ENCODE assay signal across 1 cellular context in the genomic region with DNA sequence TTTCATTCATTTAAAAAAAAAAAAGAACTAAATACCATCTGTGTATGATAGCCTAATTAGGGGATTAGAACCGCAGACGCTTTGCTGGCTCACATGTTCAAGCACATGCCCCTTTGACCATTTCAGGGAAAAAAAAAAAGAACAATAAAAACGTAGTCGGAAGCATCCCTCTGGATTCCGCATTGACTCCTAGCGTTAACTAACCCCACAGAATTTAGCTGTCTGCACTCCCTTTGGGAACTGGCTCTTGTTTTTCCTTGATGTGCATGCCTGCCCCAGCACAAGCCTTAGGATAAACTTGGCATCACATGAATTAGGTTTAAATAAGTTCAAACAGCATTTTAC.
TF ChIP-seq lines count a peak whose summit lies in the region.

No MANE protein-coding gene starts in this region.

TF ChIP-seq in IMR-90, 13 proteins besides CTCF, POLR2A, EP300 and RAD21 (continued from another document):
- TF ChIP-seq, protein P1, sequence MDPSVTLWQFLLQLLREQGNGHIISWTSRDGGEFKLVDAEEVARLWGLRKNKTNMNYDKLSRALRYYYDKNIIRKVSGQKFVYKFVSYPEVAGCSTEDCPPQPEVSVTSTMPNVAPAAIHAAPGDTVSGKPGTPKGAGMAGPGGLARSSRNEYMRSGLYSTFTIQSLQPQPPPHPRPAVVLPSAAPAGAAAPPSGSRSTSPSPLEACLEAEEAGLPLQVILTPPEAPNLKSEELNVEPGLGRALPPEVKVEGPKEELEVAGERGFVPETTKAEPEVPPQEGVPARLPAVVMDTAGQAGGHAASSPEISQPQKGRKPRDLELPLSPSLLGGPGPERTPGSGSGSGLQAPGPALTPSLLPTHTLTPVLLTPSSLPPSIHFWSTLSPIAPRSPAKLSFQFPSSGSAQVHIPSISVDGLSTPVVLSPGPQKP (IDR thresholded peaks at IDR 0.05; ENCODE audit: borderline replicate concordance, low read depth, low read length): no peak
- TF ChIP-seq CHD1 (IDR thresholded peaks at IDR 0.05; ENCODE audit: low read depth, low read length) (no peak), MAFK (IDR thresholded peaks at IDR 0.05; ENCODE audit: low read depth, low read length) (no peak), RCOR1 (IDR thresholded peaks at IDR 0.05; ENCODE audit: insufficient replicate concordance, low read length) (no peak), SMC3 (IDR thresholded peaks at IDR 0.05; ENCODE audit: low read depth, low read length) (no peak), FOS (IDR thresholded peaks at IDR 0.05; ENCODE audit: low read depth, low read length) (no peak), MAZ (IDR thresholded peaks at IDR 0.05; ENCODE audit: borderline replicate concordance, low read depth, low read length) (no peak), MXI1 (IDR thresholded peaks at IDR 0.05; ENCODE audit: borderline replicate concordance, low read depth, low read length) (no peak)
- TF ChIP-seq, protein P2, sequence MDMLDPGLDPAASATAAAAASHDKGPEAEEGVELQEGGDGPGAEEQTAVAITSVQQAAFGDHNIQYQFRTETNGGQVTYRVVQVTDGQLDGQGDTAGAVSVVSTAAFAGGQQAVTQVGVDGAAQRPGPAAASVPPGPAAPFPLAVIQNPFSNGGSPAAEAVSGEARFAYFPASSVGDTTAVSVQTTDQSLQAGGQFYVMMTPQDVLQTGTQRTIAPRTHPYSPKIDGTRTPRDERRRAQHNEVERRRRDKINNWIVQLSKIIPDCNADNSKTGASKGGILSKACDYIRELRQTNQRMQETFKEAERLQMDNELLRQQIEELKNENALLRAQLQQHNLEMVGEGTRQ (IDR thresholded peaks at IDR 0.05; ENCODE audit: low read depth, low read length): no peak
